In genomic region chr12:103109861-103110260, GRCh38 we compare ENCODE assay signal across 34 cellular contexts.
"Had no signal": no experiment of that assay in that cellular context is flagged by ENCODE, and none has a peak within 500 bp of the region (broad histone marks: within the 10 kb centered on the region; RNA-seq: fewer than 3 reads in every experiment).

No MANE protein-coding gene starts in this region.

- H3K9me3 ChIP-seq: adrenal gland, body of pancreas, breast epithelium had no signal

- FAIRE-seq: astrocyte, colon, TTC549 had no signal

- H3K4me3 ChIP-seq: adrenal gland, body of pancreas, breast epithelium had no signal

- DNase-seq: activated B cell treated with CpG ODN at 0.5 μM for 24 hours; activated CD4-positive, alpha-beta memory T cell treated with anti-CD3 and anti-CD28 coated beads for 36 hours; activated CD4-positive, alpha-beta T cell treated with anti-CD3 and anti-CD28 coated beads for 4 hours; activated CD4-positive, alpha-beta T cell treated with anti-CD3 and anti-CD28 coated beads, Interleukin-2, amount 10 ng/mL, durations not matched to agents 24 days and 14 days; activated CD4-positive, alpha-beta T cell treated with anti-CD3 and anti-CD28 coated beads, Interleukin-2, amount 50 U/mL, for 1 hour; activated CD4-positive, alpha-beta T cell treated with anti-CD3 and anti-CD28 coated beads, Interleukin-2, amount 50 U/mL, for 4 hours; activated CD4-positive, CD25-positive, alpha-beta regulatory T cell treated with anti-CD3 and anti-CD28 coated beads, Interleukin-2, amount 50 U/mL, for 72 hours; activated CD8-positive, alpha-beta memory T cell treated with anti-CD3 and anti-CD28 coated beads, Interleukin-2, amount 50 U/mL, for 4 hours; activated CD8-positive, alpha-beta T cell treated with anti-CD3 and anti-CD28 coated beads for 36 hours; activated effector memory CD4-positive, alpha-beta T cell treated with anti-CD3 and anti-CD28 coated beads, Interleukin-2, amount 50 U/mL, for 16 hours; activated gamma-delta T cell treated with Interleukin-2 at 50 U/mL for 16 hours; activated naive CD4-positive, alpha-beta T cell; activated naive CD4-positive, alpha-beta T cell treated with anti-CD3 and anti-CD28 coated beads for 36 hours; activated naive CD4-positive, alpha-beta T cell treated with anti-CD3 and anti-CD28 coated beads, Interleukin-2, amount 50 U/mL, for 16 hours; activated naive CD8-positive, alpha-beta T cell treated with anti-CD3 and anti-CD28 coated beads for 36 hours; activated T-cell treated with anti-CD3 and anti-CD28 coated beads for 4 hours; activated T-cell treated with anti-CD3 and anti-CD28 coated beads, Interleukin-2, amount 50 U/mL, for 1 hour; activated T-cell treated with anti-CD3 and anti-CD28 coated beads, Interleukin-2, amount 50 U/mL, for 4 hours; activated T-cell treated with anti-CD3 and anti-CD28 coated beads, Interleukin-2, amount 50 U/mL, for 72 hours; adrenal gland; amniotic stem cell; aorta; body of pancreas; brain microvascular endothelial cell; central memory CD4-positive, alpha-beta T cell; T-helper 2 cell; T-helper 9 cell had no signal

- H3K36me3 ChIP-seq: adrenal gland, brain microvascular endothelial cell, breast epithelium had no signal

- H3K27ac ChIP-seq: adrenal gland, body of pancreas, brain microvascular endothelial cell, breast epithelium, VCaP had no signal

- ATAC-seq: activated CD8-positive, alpha-beta T cell treated with anti-CD3 and anti-CD28 coated beads for 36 hours; activated naive CD4-positive, alpha-beta T cell treated with anti-CD3 and anti-CD28 coated beads, Interleukin-2, amount 50 U/mL, for 72 hours; activated T-cell treated with anti-CD3 and anti-CD28 coated beads, Interleukin-2, amount 50 U/mL, for 4 hours; activated T-cell treated with anti-CD3 and anti-CD28 coated beads, Interleukin-2, amount 50 U/mL, for 72 hours; activated T-helper 17 cell treated with anti-CD3 and anti-CD28 coated beads, Interleukin-2, amount 50 U/mL, for 72 hours; body of pancreas had no signal

- H3K27me3 ChIP-seq: adrenal gland, body of pancreas, brain microvascular endothelial cell, breast epithelium had no signal

- H3K4me1 ChIP-seq: body of pancreas, breast epithelium had no signal
